ENCODE assay signal across 8 cellular contexts in the genomic region with DNA sequence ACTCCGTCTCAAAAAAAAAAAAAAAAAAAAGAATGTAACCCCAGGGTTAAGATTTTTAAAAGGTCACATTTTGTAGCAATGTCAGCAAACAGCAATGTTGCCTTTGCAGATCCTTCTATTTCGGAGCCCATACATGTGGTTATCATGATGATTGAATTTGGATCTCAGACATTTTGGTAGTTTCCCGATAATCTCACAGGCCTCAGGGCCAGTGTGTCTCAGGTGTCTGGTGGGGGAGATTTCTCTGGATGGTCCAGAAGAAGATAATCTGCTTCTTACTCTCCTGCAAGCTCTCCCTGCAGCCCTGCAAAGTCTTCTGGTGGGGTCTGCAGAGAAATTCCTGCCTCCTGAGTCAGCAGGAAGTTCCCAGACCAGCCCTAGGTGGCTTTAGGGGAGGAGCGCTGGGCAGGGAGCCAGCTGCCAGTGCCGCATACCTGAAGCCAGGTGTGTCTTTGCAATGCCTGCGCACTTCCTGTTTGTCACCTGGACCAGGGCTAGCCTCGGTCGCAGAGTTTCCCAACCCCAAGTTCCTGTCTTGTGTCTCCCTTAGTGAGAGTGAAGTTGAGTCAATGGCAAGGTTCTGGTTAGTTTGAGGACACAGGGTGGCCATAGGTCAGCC. TPM values are rescaled to one million over a fixed set of nuclear protein-coding genes. Genes with fewer than 3 reads are reported as not detected.
A peak's percentile ranks its signal among the peaks of the same experiment; 100 is the strongest.
DNase-seq lines count a peak whose midpoint lies in the region; ATAC-seq lines count a peak whose summit lies in the region.

No MANE protein-coding gene starts in this region.

- ATAC-seq in stimulated activated naive CD8-positive, alpha-beta T cell treated with anti-CD3 and anti-CD28 coated beads, Interleukin-15, Interleukin-2, amounts not matched to agents 100 U/mL and 50 U/mL, for 24 hours: no peak
- ATAC-seq in activated T-cell treated with anti-CD3 and anti-CD28 coated beads, Interleukin-2, amount 50 U/mL, for 4 hours: no peak
- ATAC-seq in GM19463 (IDR thresholded peaks at IDR 0.05; ENCODE audit: unreplicated experiment) (no peak), GM21360 (IDR thresholded peaks at IDR 0.05; ENCODE audit: unreplicated experiment) (no peak)

- H3K4me3 Mint-ChIP-seq in stimulated activated naive CD8-positive, alpha-beta T cell treated with anti-CD3 and anti-CD28 coated beads, Interleukin-15, Interleukin-2, amounts not matched to agents 100 ng/mL and 50 ng/mL, for 24 hours: peak overlapping the region; percentile 89
- peak overlapping the region; percentile 85 for H3K4me3 Mint-ChIP-seq in activated T-cell treated with anti-CD3 and anti-CD28 coated beads, Interleukin-2, amount 50 U/mL, for 4 hours

- no peaks in the 10 kb centered on the region for H3K9me3 Mint-ChIP-seq in stimulated activated naive CD8-positive, alpha-beta T cell treated with anti-CD3 and anti-CD28 coated beads, Interleukin-15, Interleukin-2, amounts not matched to agents 100 ng/mL and 50 ng/mL, for 24 hours
- no peaks in the 10 kb centered on the region for H3K9me3 Mint-ChIP-seq in activated T-cell treated with anti-CD3 and anti-CD28 coated beads, Interleukin-2, amount 50 U/mL, for 4 hours

- peaks cover 10% of the 10 kb centered on the region for H3K36me3 Mint-ChIP-seq in stimulated activated naive CD8-positive, alpha-beta T cell treated with anti-CD3 and anti-CD28 coated beads, Interleukin-15, Interleukin-2, amounts not matched to agents 100 ng/mL and 50 ng/mL, for 24 hours (ENCODE audit: low read depth)
- no peaks in the 10 kb centered on the region for H3K36me3 Mint-ChIP-seq in activated T-cell treated with anti-CD3 and anti-CD28 coated beads, Interleukin-2, amount 50 U/mL, for 4 hours (ENCODE audit: insufficient read depth)

- no peak for DNase-seq in stimulated activated naive CD8-positive, alpha-beta T cell treated with anti-CD3 and anti-CD28 coated beads, Interleukin-15, Interleukin-2, amounts not matched to agents 100 U/mL and 50 U/mL, for 24 hours
- DNase-seq in activated T-cell treated with anti-CD3 and anti-CD28 coated beads, Interleukin-2, amount 50 U/mL, for 4 hours: no peak
- peak; percentile 78 for DNase-seq in left kidney (ENCODE audit: low read depth, low spot score)
- no peak for DNase-seq in NOMO-1 treated with dmso at 0.1 percent for 144 hours (lab: John Stamatoyannopoulos, UW; ENCODE audit: unreplicated experiment)
- DNase-seq in T1000 (lab: John Stamatoyannopoulos, UW): no peak

- peak overlapping the region; percentile 87 for H3K27ac Mint-ChIP-seq in stimulated activated naive CD8-positive, alpha-beta T cell treated with anti-CD3 and anti-CD28 coated beads, Interleukin-15, Interleukin-2, amounts not matched to agents 100 ng/mL and 50 ng/mL, for 24 hours

- H3K4me1 Mint-ChIP-seq in stimulated activated naive CD8-positive, alpha-beta T cell treated with anti-CD3 and anti-CD28 coated beads, Interleukin-15, Interleukin-2, amounts not matched to agents 100 ng/mL and 50 ng/mL, for 24 hours (ENCODE audit: low read depth): peaks cover 37% of the 10 kb centered on the region
- H3K4me1 Mint-ChIP-seq in activated T-cell treated with anti-CD3 and anti-CD28 coated beads, Interleukin-2, amount 50 U/mL, for 4 hours (ENCODE audit: low read depth): peaks cover 32% of the 10 kb centered on the region

- H3K27me3 Mint-ChIP-seq in stimulated activated naive CD8-positive, alpha-beta T cell treated with anti-CD3 and anti-CD28 coated beads, Interleukin-15, Interleukin-2, amounts not matched to agents 100 ng/mL and 50 ng/mL, for 24 hours: no peaks in the 10 kb centered on the region
- no peaks in the 10 kb centered on the region for H3K27me3 Mint-ChIP-seq in activated T-cell treated with anti-CD3 and anti-CD28 coated beads, Interleukin-2, amount 50 U/mL, for 4 hours (ENCODE audit: low read depth)

RNA-seq across cellular contexts. Expression of a gene that starts 1.4 kb away (rescaled TPM):
- 10 to 100 TPM; 24.6 to 27.8 (median 27.4) TPM for total RNA-seq in activated T-cell treated with anti-CD3 and anti-CD28 coated beads, Interleukin-2, amount 50 U/mL, for 4 hours

RNA-seq across cellular contexts. Expression of a gene that starts 6.7 kb away (rescaled TPM):
- 10 to 100 TPM; 65.7 to 75.6 (median 70.7) TPM for total RNA-seq in activated T-cell treated with anti-CD3 and anti-CD28 coated beads, Interleukin-2, amount 50 U/mL, for 4 hours

RNA-seq across cellular contexts. Expression of a gene that starts 26.4 kb away (rescaled TPM):
- 10 to 100 TPM; 31.8 to 40.2 (median 37.4) TPM for total RNA-seq in activated T-cell treated with anti-CD3 and anti-CD28 coated beads, Interleukin-2, amount 50 U/mL, for 4 hours

RNA-seq across cellular contexts. Expression of a gene that starts 28.5 kb away (rescaled TPM):
- total RNA-seq in activated T-cell treated with anti-CD3 and anti-CD28 coated beads, Interleukin-2, amount 50 U/mL, for 4 hours: 10 to 100 TPM; 60.4 to 86.3 (median 78.6) TPM

RNA-seq across cellular contexts. Expression of a gene that starts 45.4 kb away (rescaled TPM):
- 1 to 10 TPM; 6.5 to 7.4 (median 6.7) TPM for total RNA-seq in activated T-cell treated with anti-CD3 and anti-CD28 coated beads, Interleukin-2, amount 50 U/mL, for 4 hours
